ENCODE assay signal across 14 cellular contexts in the genomic region with DNA sequence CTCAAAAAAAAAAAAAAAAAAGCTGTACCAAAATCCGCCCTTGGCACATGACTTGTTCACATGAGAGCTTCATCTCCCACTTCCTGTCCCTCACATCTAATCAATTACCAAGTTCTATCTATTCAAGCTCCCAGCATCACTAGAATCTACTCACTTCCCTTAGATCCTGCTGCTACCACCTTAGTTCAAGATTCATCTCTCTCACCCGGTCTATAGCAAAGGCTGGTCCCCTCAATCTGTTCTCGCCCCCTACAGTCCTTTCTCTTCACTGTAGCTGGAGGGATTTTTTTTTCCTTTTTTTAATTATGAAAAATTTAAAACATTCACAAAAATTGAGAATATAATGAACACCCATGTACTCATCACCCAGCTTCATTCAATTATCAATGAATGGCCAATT. TPM values are rescaled to one million over a fixed set of nuclear protein-coding genes. Genes with fewer than 3 reads are reported as not detected.
A peak's percentile ranks its signal among the peaks of the same experiment; 100 is the strongest.
DNase-seq lines count a peak whose midpoint lies in the region; ATAC-seq and TF ChIP-seq lines count a peak whose summit lies in the region.
"Had no signal": no experiment of that assay in that cellular context is flagged by ENCODE, and none has a peak within 500 bp of the region (broad histone marks: within the 10 kb centered on the region; RNA-seq: fewer than 3 reads in every experiment).

No MANE protein-coding gene starts in this region.

- WGBS in mesendoderm (ENCODE audit: extremely low coverage, insufficient coverage, low lambda C conversion rate), result no CpG with 5 or more reads among the region's 3 CpGs

- H3K9me3 Mint-ChIP-seq in activated B cell treated with CpG ODN at 0.5 μM for 24 hours, result no peaks in the 10 kb centered on the region
- H3K9me3 Mint-ChIP-seq: activated naive CD4-positive, alpha-beta T cell treated with anti-CD3 and anti-CD28 coated beads for 36 hours had no signal

- no peak overlapping the region for H2BK15ac ChIP-seq in mesendoderm (replicated peaks; ENCODE audit: low read depth)

- CTCF ChIA-PET in activated B cell treated with CpG ODN at 0.5 μM for 24 hours (lab: Charles Lee), result interaction anchor here (0.6 to 2.1 kb wide), 11 partner anchors 13 to 258 kb away, joined by 3 to 13 read pairs (median 3); no protein-coding TSS in a partner anchor

- no peak overlapping the region for H3K18ac ChIP-seq in mesendoderm (ENCODE audit: low read length)

- H3K4me1 ChIP-seq in mesendoderm (ENCODE audit: control insufficient read depth, low read depth, low read length), result no peaks in the 10 kb centered on the region

- H3K4me3 ChIP-seq in H7 (ENCODE audit: insufficient read depth, low read depth, low read length), result no peak overlapping the region
- H3K4me3 ChIP-seq in mesendoderm (ENCODE audit: low read length), result no peak overlapping the region
- H3K4me3 ChIP-seq: left lung had no signal

- H3K4ac ChIP-seq in mesendoderm (ENCODE audit: low read depth, low read length), result no peak overlapping the region

- no peak overlapping the region for H2AK5ac ChIP-seq in mesendoderm (ENCODE audit: low read length)

- peak; percentile 20 for DNase-seq in SIG-M5 treated with dmso at 0.1 percent for 504 hours (lab: John Stamatoyannopoulos, UW; ENCODE audit: unreplicated experiment)
- no peak for DNase-seq in SIG-M5 (lab: John Stamatoyannopoulos, UW)
- peak; percentile 56 for DNase-seq in H7
- no peak for DNase-seq in activated B cell treated with CpG ODN at 0.5 μM for 24 hours
- DNase-seq in mesendoderm, result peak; percentile 27
- DNase-seq in NCI-H146 treated with DMSO at 0.1 percent for 48 hours (lab: John Stamatoyannopoulos, UW; ENCODE audit: unreplicated experiment), result no peak
- DNase-seq in NCI-H2081 treated with DMSO at 0.1 percent for 48 hours (lab: John Stamatoyannopoulos, UW), result no peak
- DNase-seq in T-helper 17 cell, result no peak
- DNase-seq: activated naive CD4-positive, alpha-beta T cell treated with anti-CD3 and anti-CD28 coated beads for 36 hours; cortex of kidney; left lung; NCI-H1105; NCI-H526 treated with DMSO at 0.1 percent for 48 hours; SW 1271 had no signal

- H3K9me3 ChIP-seq in T-helper 17 cell (ENCODE audit: control insufficient read depth, low read length, poor library complexity, severe bottlenecking), result no peaks in the 10 kb centered on the region
- H3K9me3 ChIP-seq: left lung had no signal

- no peak overlapping the region for H2BK5ac ChIP-seq in mesendoderm (ENCODE audit: low read length)

- no peaks in the 10 kb centered on the region for H3K27me3 ChIP-seq in H7 (ENCODE audit: control insufficient read depth, insufficient read depth, low read length)
- no peaks in the 10 kb centered on the region for H3K27me3 ChIP-seq in mesendoderm (ENCODE audit: insufficient read depth, low read length, poor library complexity)
- H3K27me3 ChIP-seq: left lung had no signal

- H3K79me2 ChIP-seq in mesendoderm (ENCODE audit: control insufficient read depth, insufficient read depth, low read length), result no peaks in the 10 kb centered on the region

- H3K4me1 Mint-ChIP-seq in activated B cell treated with CpG ODN at 0.5 μM for 24 hours, result peaks cover 5% of the 10 kb centered on the region
- peaks cover 10% of the 10 kb centered on the region for H3K4me1 Mint-ChIP-seq in T-helper 17 cell

- H3K56ac ChIP-seq in mesendoderm (ENCODE audit: low read length), result no peak overlapping the region

- H4K5ac ChIP-seq in mesendoderm (ENCODE audit: low read length), result no peak overlapping the region

- H3K4me3 Mint-ChIP-seq in activated B cell treated with CpG ODN at 0.5 μM for 24 hours (no peak overlapping the region), T-helper 17 cell (no peak overlapping the region)
- H3K4me3 Mint-ChIP-seq: activated naive CD4-positive, alpha-beta T cell treated with anti-CD3 and anti-CD28 coated beads for 36 hours had no signal

- no peak overlapping the region for H4K8ac ChIP-seq in mesendoderm (ENCODE audit: low read depth, low read length)

- H3K9ac ChIP-seq in mesendoderm (ENCODE audit: low read length), result no peak overlapping the region

- H3K36me3 ChIP-seq in H7 (replicated peaks; ENCODE audit: control insufficient read depth, insufficient read depth, low read length) (no peaks in the 10 kb centered on the region), mesendoderm (ENCODE audit: control insufficient read depth, insufficient read depth, low read length) (no peaks in the 10 kb centered on the region)
- H3K36me3 ChIP-seq: left lung had no signal

- no peak overlapping the region for H3K27ac ChIP-seq in mesendoderm (ENCODE audit: low read depth, low read length)
- H3K27ac ChIP-seq: left lung had no signal

- H3K79me1 ChIP-seq in mesendoderm (ENCODE audit: low read length), result no peaks in the 10 kb centered on the region

- peaks cover 4% of the 10 kb centered on the region for H3K27me3 Mint-ChIP-seq in activated B cell treated with CpG ODN at 0.5 μM for 24 hours
- peaks cover 17% of the 10 kb centered on the region for H3K27me3 Mint-ChIP-seq in T-helper 17 cell

- H3K36me3 Mint-ChIP-seq in activated B cell treated with CpG ODN at 0.5 μM for 24 hours (ENCODE audit: low read depth) (no peaks in the 10 kb centered on the region), T-helper 17 cell (ENCODE audit: low read depth) (no peaks in the 10 kb centered on the region)

- ATAC-seq in activated B cell treated with CpG ODN at 0.5 μM for 24 hours (ENCODE audit: low read depth) (peak; percentile 70), T-helper 17 cell (no peak)
- ATAC-seq: left lung had no signal

- H2BK120ac ChIP-seq in mesendoderm (ENCODE audit: low read depth, low read length), result no peak overlapping the region

- no peak for TF ChIP-seq CTCF in activated B cell treated with CpG ODN at 0.5 μM for 24 hours (IDR thresholded peaks at IDR 0.05)

- POLR2A ChIA-PET in activated B cell treated with CpG ODN at 0.5 μM for 24 hours (lab: Charles Lee), result interaction anchor here (0.7 to 1.5 kb wide), 5 partner anchors 20 to 254 kb away, joined by 3 to 12 read pairs (median 4); no protein-coding TSS in a partner anchor

- H3K4me2 ChIP-seq in mesendoderm (ENCODE audit: low read length), result no peak overlapping the region

- intact Hi-C loops in activated B cell treated with CpG ODN at 0.5 μM for 24 hours (cut with micrococcal nuclease), result loop anchor here (1.0 kb wide), 1 partner anchor 156 kb away; no protein-coding TSS in a partner anchor

- no peak overlapping the region for H3K23ac ChIP-seq in mesendoderm (ENCODE audit: low read length)

- H3K27ac Mint-ChIP-seq in activated B cell treated with CpG ODN at 0.5 μM for 24 hours (no peak overlapping the region), T-helper 17 cell (no peak overlapping the region)
- H3K27ac Mint-ChIP-seq: activated naive CD4-positive, alpha-beta T cell treated with anti-CD3 and anti-CD28 coated beads for 36 hours had no signal

RNA-seq across cellular contexts. Expression of a gene that starts 16.7 kb away (rescaled TPM):
- total RNA-seq in H7 (2014; rRNA removed; shearing (Covaris generic)), result 15.4 and 33.1 TPM in 2 replicates
- total RNA-seq in activated B cell treated with CpG ODN at 0.5 μM for 24 hours (63.2 and 65.5 TPM in 2 replicates), T-helper 17 cell (1 to 10 TPM; 2.3 to 4.5 TPM)
- 9.7 TPM for polyA plus RNA-seq in mesendoderm (2013, experiment 1 of 2)
- 9.5 TPM for polyA plus RNA-seq in mesendoderm (2013, experiment 2 of 2)

RNA-seq across cellular contexts. Expression of a gene that starts 54.5 kb away (rescaled TPM):
- 11.9 and 15.7 TPM in 2 replicates for total RNA-seq in H7 (2014; rRNA removed; shearing (Covaris generic))
- total RNA-seq in activated B cell treated with CpG ODN at 0.5 μM for 24 hours (140 and 165 TPM in 2 replicates), T-helper 17 cell (10 to 100 TPM; 85.7 to 87.4 TPM)
- 214 TPM for polyA plus RNA-seq in mesendoderm (2013, experiment 1 of 2)
- polyA plus RNA-seq in mesendoderm (2013, experiment 2 of 2), result 216 TPM

Comparison
In these comparisons a context has a peak if more than half of its experiments do, and no peak if none do; other contexts are left out.
1. DNase-seq: peak in SIG-M5 treated with dmso at 0.1 percent for 504 hours (single experiment), H7 (single experiment) and mesendoderm (single experiment); none in SIG-M5 (single experiment), activated B cell treated with CpG ODN at 0.5 μM for 24 hours (single experiment), NCI-H146 treated with DMSO at 0.1 percent for 48 hours (single experiment), NCI-H2081 treated with DMSO at 0.1 percent for 48 hours (single experiment) and T-helper 17 cell (0 of 3).